In genomic region chr6:7434672-7435071, GRCh38 we compare ENCODE assay signal across 8 cellular contexts. TPM values are rescaled to one million over a fixed set of nuclear protein-coding genes. Genes with fewer than 3 reads are reported as not detected.
"Had no signal": no experiment of that assay in that cellular context is flagged by ENCODE, and none has a peak within 500 bp of the region (broad histone marks: within the 10 kb centered on the region; RNA-seq: fewer than 3 reads in every experiment).

No MANE protein-coding gene starts in this region.

- H3K9ac ChIP-seq: GM23248 had no signal

- FAIRE-seq: K562 had no signal

- ATAC-seq: HCT116, K562 had no signal

- H3K9me3 ChIP-seq: HAP-1 had no signal

- DNase-seq: GM23248, GOT3, H7, KG1 had no signal

- H3K4me3 ChIP-seq: GM23248, HAP-1, K562 had no signal

- H2AFZ ChIP-seq: GM23248 had no signal

- H3K36me3 ChIP-seq: HAP-1 had no signal

- H3K4me1 ChIP-seq: HAP-1 had no signal

- H3K27ac ChIP-seq: GM23248 had no signal

RNA-seq across cellular contexts. Expression of gene CAGE1, which starts 45.1 kb away (rescaled TPM):
- total RNA-seq: GM23248, H4 had no signal
- polyA plus RNA-seq: GM23248 had no signal
